Comparison of ENCODE assay signal across 8 cellular contexts in genomic region chr6:107488174-107488874, GRCh38. TPM values are rescaled to one million over a fixed set of nuclear protein-coding genes. Genes with fewer than 3 reads are reported as not detected.
DNase-seq lines count a peak whose midpoint lies in the region; ATAC-seq, FAIRE-seq and TF ChIP-seq lines count a peak whose summit lies in the region.

No MANE protein-coding gene starts in this region.

- intact Hi-C loops in Panc1 (cut with micrococcal nuclease; ENCODE audit: unreplicated experiment) (no loop called here), psoas muscle (cut with DNase I) (no loop called here), mucosa of descending colon (cut with DNase I, micrococcal nuclease) (no loop called here), PC-3 (cut with micrococcal nuclease) (no loop called here)

- in situ Hi-C loops in Panc1 (cut with HindIII; ENCODE audit: low pct_unique_long_range_greater_than_20kb, low sequenced_read_pairs): no loop called here

- no peaks in the 10 kb centered on the region for H3K79me2 ChIP-seq in PC-3 (ENCODE audit: low read length)

- no peaks in the 10 kb centered on the region for H4K20me1 ChIP-seq in PC-3 (ENCODE audit: low read length)

- ATAC-seq in Panc1 (no peak), psoas muscle (no peak), mucosa of descending colon (no peak), PC-3 (no peak)

- no peak overlapping the region for H2AFZ ChIP-seq in PC-3 (ENCODE audit: low read length)

- H3K27me3 ChIP-seq in Panc1 (ENCODE audit: control insufficient read depth, insufficient read depth, low read length): peaks cover 6% of the 10 kb centered on the region; the same call in 1 of the 2 replicates
- H3K27me3 ChIP-seq in psoas muscle (ENCODE audit: insufficient read depth in 3 of 3, low read length in 2 of 3): peaks cover 0 to 4% (median 0%) of the 10 kb centered on the region in 3 donors
- peaks cover 48% of the 10 kb centered on the region for H3K27me3 ChIP-seq in PC-3 (ENCODE audit: low read length)

- no peaks in the 10 kb centered on the region for H3K36me3 ChIP-seq in Panc1 (ENCODE audit: control insufficient read depth, insufficient read depth, low read length)
- H3K36me3 ChIP-seq in psoas muscle (ENCODE audit: insufficient read depth in 1 of 2, low read depth in 1 of 2): no peaks in the 10 kb centered on the region
- H3K36me3 ChIP-seq in mucosa of descending colon (ENCODE audit: low read depth): no peaks in the 10 kb centered on the region
- H3K36me3 ChIP-seq in PC-3 (ENCODE audit: low read depth, low read length): no peaks in the 10 kb centered on the region

- H3K9me3 ChIP-seq in Panc1 (ENCODE audit: control insufficient read depth, insufficient read depth, low read depth, low read length) (no peaks in the 10 kb centered on the region), psoas muscle (no peaks in the 10 kb centered on the region), mucosa of descending colon (no peaks in the 10 kb centered on the region), PC-3 (ENCODE audit: low read length) (no peaks in the 10 kb centered on the region)

- FAIRE-seq in urothelium cell line (lab: Jason Lieb, UNC): no peak

- no peaks in the 10 kb centered on the region for H3K9me2 ChIP-seq in PC-3 (replicated peaks; ENCODE audit: low read length)

- H3K9ac ChIP-seq in PC-3 (ENCODE audit: low read length): no peak overlapping the region

- peak; percentile 16 for DNase-seq in ELF-1 (ENCODE audit: low read depth, low spot score)
- DNase-seq in Panc1 (ENCODE audit: low read depth, low spot score): no peak
- DNase-seq in fibroblast of pulmonary artery (ENCODE audit: low read depth): no peak
- DNase-seq in psoas muscle: no peak
- DNase-seq in stimulated activated CD4-positive, alpha-beta T cell treated with anti-CD3 and anti-CD28 coated beads, Interleukin-1b, Interleukin-23, amount 100 ng/mL, for 48 hours: no peak
- no peak for DNase-seq in urothelium cell line (ENCODE audit: low spot score)
- DNase-seq in mucosa of descending colon: no peak
- no peak for DNase-seq in PC-3

- CTCF ChIA-PET in Panc1 (lab: Charles Lee) (interaction anchor here (0.8 to 1.1 kb wide), 2 partner anchors 29 to 359 kb away, joined by 3 to 4 read pairs; partner anchors contain the start of gene PDSS2), PC-3 (lab: Charles Lee) (no interaction called here)

- whole genome bisulfite sequencing in psoas muscle, 3 donors: 46 to 50% (median 49%) methylated on average over 27 of the region's 27 CpGs

- H3K4me1 ChIP-seq in Panc1 (ENCODE audit: control insufficient read depth, insufficient read depth, low read length) (peaks cover 27% of the 10 kb centered on the region), psoas muscle (peaks cover 8% of the 10 kb centered on the region), mucosa of descending colon (ENCODE audit: low read depth) (peaks cover 26% of the 10 kb centered on the region), PC-3 (ENCODE audit: insufficient read depth, low read length) (no peaks in the 10 kb centered on the region)

- H3K27ac ChIP-seq in Panc1 (ENCODE audit: low read length): peak overlapping the region; percentile 63
- peak overlapping the region; percentile 82 for H3K27ac ChIP-seq in psoas muscle
- no peak overlapping the region for H3K27ac ChIP-seq in PC-3 (ENCODE audit: low read length)

- no peak overlapping the region for H3K4me2 ChIP-seq in PC-3 (ENCODE audit: low read length)

- peak overlapping the region; percentile 78 to 86 for H3K4me3 ChIP-seq in Panc1 (ENCODE audit: low read depth in 2 of 2, low read length in 2 of 2)
- peak overlapping the region; percentile 80 for H3K4me3 ChIP-seq in fibroblast of pulmonary artery (replicated peaks; ENCODE audit: low read depth, low read length)
- peak overlapping the region; percentile 77 for H3K4me3 ChIP-seq in psoas muscle
- H3K4me3 ChIP-seq in mucosa of descending colon: no peak overlapping the region
- no peak overlapping the region for H3K4me3 ChIP-seq in PC-3 (ENCODE audit: low read length)

- H3F3A ChIP-seq in PC-3 (ENCODE audit: low read length, unreplicated experiment): no peaks in the 10 kb centered on the region

- TF ChIP-seq CTCF in Panc1 (IDR thresholded peaks at IDR 0.05) (no peak), fibroblast of pulmonary artery (IDR thresholded peaks at IDR 0.05; ENCODE audit: low read length, missing control alignments) (no peak), psoas muscle (IDR thresholded peaks at IDR 0.05) (no peak), mucosa of descending colon (IDR thresholded peaks at IDR 0.05) (no peak), PC-3 (conservative IDR thresholded peaks at IDR 0.05; ENCODE audit: low read depth, low read length) (no peak)

- no TSS peak for BruUV-seq in Panc1 (replicated peaks; lab: Mats Ljungman, UMichigan)
- no TSS peak for BruUV-seq in PC-3 (replicated peaks; lab: Mats Ljungman, UMichigan)

- POLR2A ChIA-PET in Panc1 (lab: Charles Lee): no interaction called here
- POLR2A ChIA-PET in PC-3 (lab: Charles Lee; ENCODE audit: unreplicated experiment): no interaction called here

RNA-seq across cellular contexts. Expression of gene SOBP, which starts 1.6 kb away (rescaled TPM):
- total RNA-seq in Panc1 (2021; ENCODE audit: unreplicated experiment) (9.0 TPM), psoas muscle (10 to 100 TPM; 14.8 to 27.6 (median 23.2) TPM), mucosa of descending colon (10 to 100 TPM in 1 of 3 donors, 1 to 10 TPM in 2; 1.2 to 31.5 (median 2.5) TPM), PC-3 (2014; rRNA removed) (0.15 and 0.17 TPM in 2 replicates)
- polyA plus RNA-seq in Panc1 (2012; ENCODE audit: insufficient read length): 10.0 TPM
- polyA plus RNA-seq in psoas muscle: 10 to 100 TPM in 1 of 3 donors, 1 to 10 TPM in 2; 5.7 to 24.4 (median 8.9) TPM

RNA-seq across cellular contexts. Expression of gene PDSS2, which starts 29.0 kb away (rescaled TPM):
- total RNA-seq in Panc1 (2021; ENCODE audit: unreplicated experiment): 17.7 TPM
- 10.6 TPM for polyA plus RNA-seq in Panc1 (2012; ENCODE audit: insufficient read length)
- total RNA-seq in psoas muscle: 10 to 100 TPM in 2 of 4 donors, 1 to 10 TPM in 2; 7.6 to 10.4 (median 9.8) TPM
- 10 to 100 TPM in 1 of 3 donors, 1 to 10 TPM in 2; 4.7 to 16.7 (median 8.6) TPM for polyA plus RNA-seq in psoas muscle
- 10 to 100 TPM; 16.2 to 26.3 (median 25.6) TPM for total RNA-seq in mucosa of descending colon
- 5.4 and 6.6 TPM in 2 replicates for total RNA-seq in PC-3 (2014; rRNA removed)

Comparison
In these comparisons a context has a peak if more than half of its experiments do, and no peak if none do; other contexts are left out.
1. H3K4me3 ChIP-seq: peak in Panc1 (2 of 2), fibroblast of pulmonary artery (single experiment) and psoas muscle (single experiment); none in mucosa of descending colon (single experiment) and PC-3 (single experiment).